ENCODE assay signal across 6 cellular contexts in genomic region chr12:19544351-19544750, GRCh38.
"Had no signal": no experiment of that assay in that cellular context is flagged by ENCODE, and none has a peak within 500 bp of the region (broad histone marks: within the 10 kb centered on the region; RNA-seq: fewer than 3 reads in every experiment).

No MANE protein-coding gene starts in this region.

- H3K27ac ChIP-seq: HL-60 had no signal

- H3K4me3 Mint-ChIP-seq: HFFc6, IgD-negative memory B cell had no signal

- H3K36me3 ChIP-seq: HAP-1 had no signal

- DNase-seq: GOT3, H7, HFFc6 had no signal

- H3K4me3 ChIP-seq: HAP-1 had no signal

- H3K27ac Mint-ChIP-seq: HFFc6, IgD-negative memory B cell had no signal

- H3K9me3 ChIP-seq: HAP-1 had no signal

- H3K4me1 Mint-ChIP-seq: IgD-negative memory B cell had no signal

- H3K27me3 Mint-ChIP-seq: IgD-negative memory B cell had no signal

- H3K9me3 Mint-ChIP-seq: HFFc6, IgD-negative memory B cell had no signal
